ENCODE assay signal across 19 cellular contexts in the genomic region with DNA sequence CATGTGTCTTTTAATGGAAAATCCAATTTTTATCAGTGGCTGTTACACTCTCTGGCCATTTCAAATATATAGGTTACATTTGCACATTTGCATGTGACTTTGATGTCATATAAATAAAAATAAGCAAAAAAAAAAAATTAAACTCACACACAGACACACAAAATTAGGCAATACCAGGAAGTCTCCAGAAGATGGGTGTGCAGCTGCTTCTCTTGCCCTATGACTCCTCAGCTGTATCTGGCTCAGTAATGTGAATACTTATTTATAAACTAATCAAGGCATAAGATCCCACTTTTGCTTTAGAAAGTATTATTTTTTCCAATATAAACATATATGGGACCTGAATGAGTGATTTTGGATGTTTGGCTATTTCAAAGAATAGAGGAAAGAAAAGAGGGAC.
"Had no signal": no experiment of that assay in that cellular context is flagged by ENCODE, and none has a peak within 500 bp of the region (broad histone marks: within the 10 kb centered on the region; RNA-seq: fewer than 3 reads in every experiment).

No MANE protein-coding gene starts in this region.

- H3K27me3 ChIP-seq: adrenal gland, ascending aorta, brain microvascular endothelial cell, esophagus squamous epithelium, sigmoid colon, testis, vagina had no signal

- H3K36me3 ChIP-seq: adrenal gland, ascending aorta, brain microvascular endothelial cell, esophagus squamous epithelium, lower lobe of right lung, sigmoid colon, vagina had no signal

- H3K4me3 ChIP-seq: adrenal gland, ascending aorta, coronary artery, esophagus squamous epithelium, lower lobe of right lung, mucosa of descending colon, sigmoid colon, testis, vagina had no signal

- H3K9me3 ChIP-seq: adrenal gland, ascending aorta, esophagus squamous epithelium, lower lobe of right lung, mucosa of descending colon, sigmoid colon, testis, vagina had no signal

- DNase-seq: activated gamma-delta T cell treated with Interleukin-2 at 50 U/mL for 16 hours; activated T-cell treated with anti-CD3 and anti-CD28 coated beads, Interleukin-2, amount 50 U/mL, for 1 hour; adrenal gland; brain microvascular endothelial cell; central memory CD4-positive, alpha-beta T cell; esophagus squamous epithelium; foreskin melanocyte; lower lobe of right lung; mesendoderm; mucosa of descending colon; naive B cell; retina; sigmoid colon; stimulated activated CD4-positive, alpha-beta T cell treated with anti-CD3 and anti-CD28 coated beads, Interleukin-2, amount 100 ng/mL, for 48 hours; stimulated activated naive CD4-positive, alpha-beta T cell; testis had no signal

- H3K27ac ChIP-seq: adrenal gland, ascending aorta, brain microvascular endothelial cell, coronary artery, esophagus squamous epithelium, lower lobe of right lung, sigmoid colon, testis, vagina had no signal
